24 cellular contexts compared by ENCODE assay signal in genomic region chr3:196398782-196399181, GRCh38.
"Had no signal": no experiment of that assay in that cellular context is flagged by ENCODE, and none has a peak within 500 bp of the region (broad histone marks: within the 10 kb centered on the region; RNA-seq: fewer than 3 reads in every experiment).

No MANE protein-coding gene starts in this region.

- H3K4me1 ChIP-seq: suprapubic skin, tibial artery had no signal

- H3K27ac ChIP-seq: cardiac muscle cell, coronary artery, foreskin keratinocyte, heart right ventricle, spleen, suprapubic skin, tibial artery had no signal

- ATAC-seq: activated T-cell treated with anti-CD3 and anti-CD28 coated beads, Interleukin-2, amount 50 U/mL, for 4 hours; activated T-helper 17 cell treated with anti-CD3 and anti-CD28 coated beads, Interleukin-2, amount 50 U/mL, for 72 hours; effector memory CD8-positive, alpha-beta T cell; esophagus mucosa; right cardiac atrium had no signal

- H3K4me3 ChIP-seq: cardiac muscle cell, coronary artery, heart right ventricle, left ventricle myocardium inferior, lung, spleen, suprapubic skin, tibial artery had no signal

- FAIRE-seq: TTC549, urothelium cell line had no signal

- H3K9me3 ChIP-seq: heart right ventricle, left ventricle myocardium inferior, spleen, suprapubic skin, tibial artery had no signal

- H3K27me3 ChIP-seq: cardiac muscle cell, foreskin keratinocyte, heart right ventricle, spleen, suprapubic skin, tibial artery had no signal

- DNase-seq: activated CD4-positive, alpha-beta memory T cell treated with anti-CD3 and anti-CD28 coated beads, Interleukin-2, amount 10 ng/mL, durations not matched to agents 7 days and 5 days; activated CD4-positive, alpha-beta T cell treated with anti-CD3 and anti-CD28 coated beads for 1 hour; activated CD4-positive, alpha-beta T cell treated with anti-CD3 and anti-CD28 coated beads, Interleukin-2, amount 10 ng/mL, durations not matched to agents 7 days and 5 days; activated naive CD8-positive, alpha-beta T cell treated with anti-CD3 and anti-CD28 coated beads, Interleukin-2, amount 50 U/mL, for 24 hours; activated T-cell treated with anti-CD3 and anti-CD28 coated beads, Interleukin-2, amount 50 U/mL, for 4 hours; anterior cingulate cortex; effector memory CD8-positive, alpha-beta T cell; heart right ventricle; kidney glomerular epithelial cell; left ventricle myocardium inferior; posterior cingulate gyrus; right cardiac atrium; spleen; stimulated activated naive CD4-positive, alpha-beta T cell; tibial artery had no signal
